In genomic region chr1:47931395-47931794, GRCh38 we compare ENCODE assay signal across 11 cellular contexts.
DNase-seq lines count a peak whose midpoint lies in the region; ATAC-seq and TF ChIP-seq lines count a peak whose summit lies in the region.
"Had no signal": no experiment of that assay in that cellular context is flagged by ENCODE, and none has a peak within 500 bp of the region (broad histone marks: within the 10 kb centered on the region; RNA-seq: fewer than 3 reads in every experiment).

No MANE protein-coding gene starts in this region.

- no peaks in the 10 kb centered on the region for H3K9me3 ChIP-seq in effector memory CD4-positive, alpha-beta T cell (ENCODE audit: control insufficient read depth, low read length)
- H3K9me3 ChIP-seq: HAP-1 had no signal

- in situ Hi-C loops in astrocyte of the spinal cord (cut with HindIII; ENCODE audit: low sequenced_read_pairs): no loop called here

- DNase-seq in NCI-H1417 (lab: John Stamatoyannopoulos, UW) (peak; percentile 37 to 64 (median 51)), NCI-H1417 treated with DMSO at 0.1 percent for 48 hours (lab: John Stamatoyannopoulos, UW) (no peak), NB4 (ENCODE audit: low read depth) (peak; percentile 25), astrocyte of the spinal cord (ENCODE audit: low read depth, low spot score) (no peak), mucosa of gallbladder (ENCODE audit: low spot score) (peak; percentile 43), caudate nucleus (lab: John Stamatoyannopoulos, UW) (no peak)
- no peak for DNase-seq in effector memory CD4-positive, alpha-beta T cell
- DNase-seq: amniotic stem cell; naive thymus-derived CD4-positive, alpha-beta T cell had no signal

- no peak for TF ChIP-seq POLR2A in NB4 (IDR thresholded peaks at IDR 0.05; ENCODE audit: extremely low read depth, insufficient read length)

- H3K4me1 ChIP-seq in effector memory CD4-positive, alpha-beta T cell (ENCODE audit: control insufficient read depth, insufficient read depth, low read length, poor library complexity, severe bottlenecking): no peaks in the 10 kb centered on the region
- H3K4me1 ChIP-seq: HAP-1 had no signal

- H3K27ac ChIP-seq in caudate nucleus (ENCODE audit: low read depth, low read length): no peak overlapping the region
- H3K27ac ChIP-seq in effector memory CD4-positive, alpha-beta T cell (ENCODE audit: insufficient read depth, low read length, poor library complexity, severe bottlenecking): no peak overlapping the region

- H3K36me3 ChIP-seq in effector memory CD4-positive, alpha-beta T cell (ENCODE audit: control insufficient read depth, insufficient read depth, low read length): no peaks in the 10 kb centered on the region
- H3K36me3 ChIP-seq: HAP-1 had no signal

- TF ChIP-seq CTCF in NB4 (IDR thresholded peaks at IDR 0.05; ENCODE audit: low read depth, low read length) (no peak), astrocyte of the spinal cord (IDR thresholded peaks at IDR 0.05; ENCODE audit: low read depth, low read length) (peak; percentile 3)

- H3K4me3 ChIP-seq in NB4 (ENCODE audit: low read depth, low read length) (no peak overlapping the region), astrocyte of the spinal cord (ENCODE audit: low read depth, low read length) (no peak overlapping the region)
- H3K4me3 ChIP-seq in effector memory CD4-positive, alpha-beta T cell (ENCODE audit: insufficient read depth, low read depth, low read length, poor library complexity, severe bottlenecking): no peak overlapping the region
- H3K4me3 ChIP-seq: HAP-1 had no signal

- H3K27me3 ChIP-seq in effector memory CD4-positive, alpha-beta T cell (replicated peaks; ENCODE audit: control insufficient read depth, insufficient read depth, low read length, poor library complexity, severe bottlenecking): peaks cover 3% of the 10 kb centered on the region

- no peak for ATAC-seq in GM21367 (IDR thresholded peaks at IDR 0.05; ENCODE audit: unreplicated experiment)
- ATAC-seq: naive thymus-derived CD4-positive, alpha-beta T cell had no signal

Comparison
In these comparisons a context has a peak if more than half of its experiments do, and no peak if none do; other contexts are left out.
1. DNase-seq: peak in NCI-H1417 (3 of 3), NB4 (single experiment) and mucosa of gallbladder (single experiment); none in NCI-H1417 treated with DMSO at 0.1 percent for 48 hours (single experiment), astrocyte of the spinal cord (single experiment), caudate nucleus (0 of 61) and effector memory CD4-positive, alpha-beta T cell (0 of 3).